17 cellular contexts compared by ENCODE assay signal in genomic region chr15:84926491-84927220, GRCh38. TPM values are rescaled to one million over a fixed set of nuclear protein-coding genes. Genes with fewer than 3 reads are reported as not detected.
"Had no signal": no experiment of that assay in that cellular context is flagged by ENCODE, and none has a peak within 500 bp of the region (broad histone marks: within the 10 kb centered on the region; RNA-seq: fewer than 3 reads in every experiment).

No MANE protein-coding gene starts in this region.

- ATAC-seq: body of pancreas; effector memory CD8-positive, alpha-beta T cell; natural killer cell; SK-N-SH treated with all-trans-retinoic acid at 6 μM for 48 hours; upper lobe of right lung had no signal

- H3K27ac Mint-ChIP-seq: activated naive CD4-positive, alpha-beta T cell treated with anti-CD3 and anti-CD28 coated beads, Interleukin-2, amount 10 ng/mL, durations not matched to agents 7 days and 5 days; activated T-helper 2 cell treated with anti-CD3 and anti-CD28 coated beads, Interferon-gamma antibody, Interleukin-2, Interleukin-4, amounts not matched to agents 10 μg/mL and 5 μg/mL and 100 μg/mL, durations not matched to agents 14 hours and 24 hours and 36 hours; effector memory CD8-positive, alpha-beta T cell; natural killer cell; T-helper 1 cell treated with Interleukin-12 subunit alpha and Interleukin-12 subunit beta and Interleukin-4 antibody, amounts not matched to agents 30 μg/mL and 1 μg/mL, for 36 hours had no signal

- H3K36me3 Mint-ChIP-seq: activated naive CD4-positive, alpha-beta T cell treated with anti-CD3 and anti-CD28 coated beads, Interleukin-2, amount 10 ng/mL, durations not matched to agents 7 days and 5 days; natural killer cell had no signal

- H3K4me3 Mint-ChIP-seq: activated naive CD4-positive, alpha-beta T cell treated with anti-CD3 and anti-CD28 coated beads, Interleukin-2, amount 10 ng/mL, durations not matched to agents 7 days and 5 days; central memory CD8-positive, alpha-beta T cell; effector memory CD8-positive, alpha-beta T cell; natural killer cell; T-helper 1 cell treated with Interleukin-12 subunit alpha and Interleukin-12 subunit beta and Interleukin-4 antibody, amounts not matched to agents 30 μg/mL and 1 μg/mL, for 36 hours had no signal

- H3K27ac ChIP-seq: upper lobe of right lung had no signal

- H3K36me3 ChIP-seq: upper lobe of right lung had no signal

- H3K27me3 ChIP-seq: body of pancreas, upper lobe of right lung had no signal

- H3K9me3 ChIP-seq: body of pancreas, upper lobe of right lung had no signal

- H3K4me3 ChIP-seq: body of pancreas, lung, upper lobe of right lung had no signal

- H3K27me3 Mint-ChIP-seq: central memory CD8-positive, alpha-beta T cell; effector memory CD8-positive, alpha-beta T cell had no signal

- DNase-seq: activated CD4-positive, alpha-beta T cell treated with anti-CD3 and anti-CD28 coated beads, Interleukin-2, amount 50 U/mL, for 1 hour; activated naive CD4-positive, alpha-beta T cell treated with anti-CD3 and anti-CD28 coated beads, Interleukin-2, amount 10 ng/mL, durations not matched to agents 7 days and 5 days; body of pancreas; effector memory CD8-positive, alpha-beta T cell; erythroblast; hippocampal formation; natural killer cell; upper lobe of right lung had no signal

- H3K9me3 Mint-ChIP-seq: activated naive CD4-positive, alpha-beta T cell treated with anti-CD3 and anti-CD28 coated beads, Interleukin-2, amount 10 ng/mL, durations not matched to agents 7 days and 5 days; activated T-helper 2 cell treated with anti-CD3 and anti-CD28 coated beads, Interferon-gamma antibody, Interleukin-2, Interleukin-4, amounts not matched to agents 10 μg/mL and 5 μg/mL and 100 μg/mL, durations not matched to agents 14 hours and 24 hours and 36 hours; central memory CD8-positive, alpha-beta T cell; effector memory CD8-positive, alpha-beta T cell; natural killer cell; T-helper 1 cell treated with Interleukin-12 subunit alpha and Interleukin-12 subunit beta and Interleukin-4 antibody, amounts not matched to agents 30 μg/mL and 1 μg/mL, for 36 hours had no signal

RNA-seq across cellular contexts. Expression of gene SLC28A1, which starts 42.2 kb away (rescaled TPM):
- total RNA-seq: activated CD8-positive, alpha-beta memory T cell treated with anti-CD3 and anti-CD28 coated beads for 36 hours; activated T-helper 2 cell treated with anti-CD3 and anti-CD28 coated beads, Interferon-gamma antibody, Interleukin-2, Interleukin-4, amounts not matched to agents 10 μg/mL and 5 μg/mL and 100 μg/mL, durations not matched to agents 14 hours and 24 hours and 36 hours; natural killer cell; omental fat pad; pulmonary artery endothelial cell; subcutaneous adipose tissue; upper lobe of right lung had no signal
- polyA plus RNA-seq: lung had no signal
